1 cellular context compared by ENCODE assay signal in the genomic region with DNA sequence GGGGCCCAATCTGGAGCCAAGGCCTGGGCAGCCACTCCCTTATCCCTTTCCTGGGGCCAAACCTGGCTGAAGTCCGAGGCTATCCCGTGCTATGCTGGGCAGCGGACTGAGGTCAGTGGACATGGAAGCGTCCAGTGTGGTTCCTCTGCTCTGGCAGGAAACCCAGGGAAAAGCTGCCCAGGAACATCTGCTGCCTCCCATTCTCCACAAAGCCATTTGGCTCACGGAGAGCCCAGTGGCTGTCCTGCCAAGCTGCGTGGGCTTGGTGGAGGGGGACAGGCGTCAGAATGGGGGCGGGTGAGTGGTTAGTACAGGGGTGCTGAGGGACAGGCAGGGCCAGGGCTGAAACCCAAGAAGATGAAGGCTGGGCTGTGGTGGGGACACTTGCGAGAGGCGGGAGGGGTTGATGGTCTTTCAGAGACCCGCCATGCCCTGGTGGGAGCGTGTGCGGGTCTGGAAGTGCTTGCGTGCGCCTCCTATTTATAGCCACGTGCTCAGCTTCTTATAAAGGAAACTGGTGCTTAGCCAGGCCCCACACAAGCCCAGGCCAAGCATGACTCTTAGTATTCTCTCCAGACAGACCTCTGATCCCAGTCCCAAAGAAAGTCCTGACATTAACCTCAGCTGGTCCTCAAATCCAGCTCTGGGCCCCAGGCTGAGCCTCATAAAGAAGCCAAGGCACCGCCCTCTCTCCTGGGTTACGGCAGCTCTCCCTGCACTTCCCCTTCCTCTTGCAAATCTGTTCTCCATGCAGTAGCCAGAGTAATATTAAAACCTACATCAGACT.
TF ChIP-seq lines count a peak whose summit lies in the region.

No MANE protein-coding gene starts in this region.

TF ChIP-seq in GM12878, 131 proteins besides CTCF, POLR2A, EP300 and RAD21:
- TF ChIP-seq ZNF24 (IDR thresholded peaks at IDR 0.05) (no peak), SPI1 (IDR thresholded peaks at IDR 0.05; ENCODE audit: borderline replicate concordance, insufficient read depth, low read depth, low read length) (peak; percentile 11; the same call in 1 of the 2 replicates)
